ENCODE assay signal across 10 cellular contexts in genomic region chr11:62922653-62923371, GRCh38. TPM values are rescaled to one million over a fixed set of nuclear protein-coding genes. Genes with fewer than 3 reads are reported as not detected.
A peak's percentile ranks its signal among the peaks of the same experiment; 100 is the strongest.
DNase-seq lines count a peak whose midpoint lies in the region; ATAC-seq, FAIRE-seq and TF ChIP-seq lines count a peak whose summit lies in the region.
"Had no signal": no experiment of that assay in that cellular context is flagged by ENCODE, and none has a peak within 500 bp of the region (broad histone marks: within the 10 kb centered on the region; RNA-seq: fewer than 3 reads in every experiment).

No MANE protein-coding gene starts in this region.

- H3K36me3 ChIP-seq in heart right ventricle: no peaks in the 10 kb centered on the region
- H3K36me3 ChIP-seq in kidney (ENCODE audit: control insufficient read depth in 1 of 2, insufficient read depth in 2 of 2, low read length in 2 of 2): no peaks in the 10 kb centered on the region
- no peaks in the 10 kb centered on the region for H3K36me3 ChIP-seq in testis (ENCODE audit: low read depth, missing control alignments)
- no peaks in the 10 kb centered on the region for H3K36me3 ChIP-seq in transverse colon

- DNase-seq in heart right ventricle (no peak), Right ventricle myocardium inferior (ENCODE audit: missing footprints) (no peak), kidney (peak; percentile 73), testis (no peak), NCI-H82 treated with DMSO at 0.1 percent for 48 hours (lab: John Stamatoyannopoulos, UW; ENCODE audit: unreplicated experiment) (no peak), transverse colon (no peak)
- DNase-seq in activated T-helper 9 cell treated with anti-CD3 and anti-CD28 coated beads, Interleukin-2, amount 50 U/mL, for 16 hours (ENCODE audit: low read depth): peak; percentile 10

- no peak overlapping the region for H3K9ac ChIP-seq in kidney (ENCODE audit: low read length in 2 of 2)

- in situ Hi-C loops in transverse colon (cut with MboI; ENCODE audit: low pct_ligation_motif_present in 1 of 4, low pct_unique_long_range_greater_than_20kb in 1 of 4, low sequenced_read_pairs in 3 of 4): loop anchor here in 3 of 4 donors (25.0 kb wide), 1 partner anchor 289 kb away; no protein-coding TSS in a partner anchor

- H3K4me1 ChIP-seq in heart right ventricle: peaks cover 6 to 45% (median 30%) of the 10 kb centered on the region in 9 donors
- H3K4me1 ChIP-seq in kidney (ENCODE audit: control insufficient read depth in 1 of 2, insufficient read depth in 1 of 2, low read depth in 1 of 2, low read length in 2 of 2): peaks cover 0 to 11% of the 10 kb centered on the region in 2 donors
- H3K4me1 ChIP-seq in testis: peaks cover 22% of the 10 kb centered on the region
- H3K4me1 ChIP-seq in transverse colon: peaks cover 5 to 39% (median 29%) of the 10 kb centered on the region in 4 donors

- H3K27me3 ChIP-seq in heart right ventricle: peaks cover 0 to 76% (median 66%) of the 10 kb centered on the region in 7 donors
- H3K27me3 ChIP-seq in testis: no peaks in the 10 kb centered on the region
- H3K27me3 ChIP-seq in transverse colon: peaks cover 64% of the 10 kb centered on the region

- H3K9me3 ChIP-seq in heart right ventricle (no peaks in the 10 kb centered on the region), kidney (ENCODE audit: control insufficient read depth in 1 of 2, low read length in 2 of 2) (no peaks in the 10 kb centered on the region), testis (no peaks in the 10 kb centered on the region), transverse colon (no peaks in the 10 kb centered on the region)

- H3K4me3 ChIP-seq in heart right ventricle (no peak overlapping the region), kidney (ENCODE audit: low read length in 2 of 2) (no peak overlapping the region), testis (peak overlapping the region; percentile 12 to 41), transverse colon (no peak overlapping the region)

- no peak for TF ChIP-seq POLR2A in testis (IDR thresholded peaks at IDR 0.05)
- no peak for TF ChIP-seq POLR2A in transverse colon (IDR thresholded peaks at IDR 0.05)

- peak in 7 of 9 donors; percentile 14 to 39 (median 23) for TF ChIP-seq CTCF in heart right ventricle (IDR thresholded peaks at IDR 0.05)
- no peak for TF ChIP-seq CTCF in kidney (IDR thresholded peaks at IDR 0.05; ENCODE audit: borderline replicate concordance, extremely low read depth, insufficient read depth)
- no peak for TF ChIP-seq CTCF in testis (IDR thresholded peaks at IDR 0.05)
- TF ChIP-seq CTCF in transverse colon (IDR thresholded peaks at IDR 0.05): peak in 1 of 5 experiments; percentile 10

- H3K27ac ChIP-seq in heart right ventricle (no peak overlapping the region), kidney (ENCODE audit: low read depth in 2 of 2, low read length in 2 of 2) (no peak overlapping the region), testis (no peak overlapping the region), transverse colon (no peak overlapping the region)

- intact Hi-C loops in heart right ventricle (cut with DNase I) (no loop called here), Right ventricle myocardium inferior (cut with DNase I) (no loop called here), kidney (cut with DNase I) (no loop called here), testis (cut with DNase I; ENCODE audit: low total_unique reads) (no loop called here), transverse colon (cut with DNase I; ENCODE audit: low total_unique reads) (no loop called here)

- TF ChIP-seq EP300 in transverse colon (IDR thresholded peaks at IDR 0.05; ENCODE audit: low read depth): no peak

- no peak for FAIRE-seq in kidney (lab: Jason Lieb, UNC)

- no peak for ATAC-seq in heart right ventricle
- ATAC-seq in Right ventricle myocardium inferior: no peak
- no peak for ATAC-seq in GM19452 (IDR thresholded peaks at IDR 0.05; ENCODE audit: unreplicated experiment)

- 41% methylated on average over 22 of the region's 22 CpGs for WGBS in heart right ventricle, 2 donors
- WGBS in testis, 2 donors: 10 to 36% methylated on average over 13 to 22 of the region's 22 CpGs
- 52% methylated on average over 20 of the region's 22 CpGs; no CpG with 5 or more reads in 1 of the 2 donors for WGBS in transverse colon (ENCODE audit: low coverage in 1 of 2), 2 donors

RNA-seq across cellular contexts. Expression of gene CHRM1, which starts 1.6 kb away (rescaled TPM):
- total RNA-seq in heart right ventricle (not detected), Right ventricle myocardium inferior (not detected), kidney (0.44 TPM), testis (under 1 TPM; 0.06 to 0.39 TPM), transverse colon (under 1 TPM in 2 of 4 donors, not detected in 2; 0.32 to 0.41 TPM)
- polyA plus RNA-seq in heart right ventricle (not detected), kidney (ENCODE audit: insufficient read depth, low read depth, low replicate concordance) (0.22 TPM), testis (ENCODE audit: insufficient read depth, low read depth, low replicate concordance) (0.45 TPM)
- total RNA-seq: mononuclear cell; T-helper 2 cell treated with Interferon-gamma antibody and Interleukin-4, amounts not matched to agents 100 ng/mL and 5 ng/mL, for 36 hours had no signal

RNA-seq across cellular contexts. Expression of gene SLC3A2, which starts 42.1 kb away (rescaled TPM):
- 10 to 100 TPM; 32.0 to 78.4 (median 42.6) TPM for total RNA-seq in heart right ventricle
- 100 to 1,000 TPM in 1 of 2 donors, 10 to 100 TPM in 1; 36.2 to 110 TPM for polyA plus RNA-seq in heart right ventricle
- total RNA-seq in Right ventricle myocardium inferior: 39.7 TPM
- 203 TPM for total RNA-seq in kidney
- 299 TPM for polyA plus RNA-seq in kidney (ENCODE audit: insufficient read depth, low read depth, low replicate concordance)
- 100 to 1,000 TPM; 227 to 271 TPM for total RNA-seq in testis
- polyA plus RNA-seq in testis (ENCODE audit: insufficient read depth, low read depth, low replicate concordance): 166 TPM
- total RNA-seq in transverse colon: 100 to 1,000 TPM in 3 of 4 donors, 10 to 100 TPM in 1; 32.4 to 163 (median 129) TPM

Comparison
In these comparisons a context has a peak if more than half of its experiments do, and no peak if none do; other contexts are left out.
1. DNase-seq: peak in activated T-helper 9 cell treated with anti-CD3 and anti-CD28 coated beads, Interleukin-2, amount 50 U/mL, for 16 hours (single experiment) and kidney (single experiment); none in heart right ventricle (0 of 2), Right ventricle myocardium inferior (single experiment), testis (single experiment), NCI-H82 treated with DMSO at 0.1 percent for 48 hours (single experiment) and transverse colon (single experiment).
2. H3K4me3 ChIP-seq: peak in testis (2 of 2); none in heart right ventricle (0 of 10), kidney (0 of 2) and transverse colon (0 of 4).
3. CTCF ChIP-seq: peak in heart right ventricle (7 of 9); none in kidney (single experiment) and testis (0 of 3).